1 cellular context compared by ENCODE assay signal in genomic region chr3:122572940-122573412, GRCh38.
TF ChIP-seq lines count a peak whose summit lies in the region.

No MANE protein-coding gene starts in this region.

TF ChIP-seq in HepG2, 621 proteins besides CTCF, POLR2A, EP300 and RAD21 (continued from another document and continues in another):
- TF ChIP-seq ZNF143 (CRISPR knock-in tag; IDR thresholded peaks at IDR 0.05) (no peak), CBX5 (CRISPR knock-in tag; IDR thresholded peaks at IDR 0.05; ENCODE audit: borderline replicate concordance) (no peak), ZBTB37 (CRISPR knock-in tag; IDR thresholded peaks at IDR 0.05) (no peak), SIN3A (IDR thresholded peaks at IDR 0.05; ENCODE audit: borderline replicate concordance, low read depth, low read length) (no peak), ZSCAN20 (CRISPR knock-in tag; IDR thresholded peaks at IDR 0.05; ENCODE audit: borderline replicate concordance) (no peak), MTA3 (CRISPR knock-in tag; IDR thresholded peaks at IDR 0.05) (no peak), TCF7L2 (IDR thresholded peaks at IDR 0.05; ENCODE audit: low read depth, low read length) (no peak), ZNF749 (CRISPR knock-in tag; IDR thresholded peaks at IDR 0.05; ENCODE audit: borderline replicate concordance) (no peak), ATF2 (CRISPR knock-in tag; IDR thresholded peaks at IDR 0.05) (peak; percentile 54; the same call in 1 of the 2 replicates), ZNF441 (CRISPR knock-in tag; IDR thresholded peaks at IDR 0.05; ENCODE audit: borderline replicate concordance) (no peak), ZHX2 (IDR thresholded peaks at IDR 0.05; ENCODE audit: low read depth) (no peak), ZHX2 (CRISPR knock-in tag; IDR thresholded peaks at IDR 0.05; ENCODE audit: borderline replicate concordance) (no peak), ZBTB14 (CRISPR knock-in tag; IDR thresholded peaks at IDR 0.05) (no peak), HHEX (CRISPR knock-in tag; IDR thresholded peaks at IDR 0.05) (no peak), TAF1 (CRISPR knock-in tag; IDR thresholded peaks at IDR 0.05) (no peak), REXO4 (CRISPR knock-in tag; IDR thresholded peaks at IDR 0.05; ENCODE audit: borderline replicate concordance) (no peak), MIXL1 (CRISPR knock-in tag; IDR thresholded peaks at IDR 0.05) (peak; percentile 43; the same call in 1 of the 2 replicates), HNRNPK (IDR thresholded peaks at IDR 0.05; ENCODE audit: low read depth, low read length, poor library complexity, severe bottlenecking) (no peak), NFYB (CRISPR knock-in tag; IDR thresholded peaks at IDR 0.05) (no peak), RXRB (CRISPR knock-in tag; IDR thresholded peaks at IDR 0.05; ENCODE audit: borderline replicate concordance) (peak; percentile 72), ZNF709 (CRISPR knock-in tag; IDR thresholded peaks at IDR 0.05) (0 out of 2 replicates have a peak, but pooled peaks have one; percentile 8), ZNF124 (CRISPR knock-in tag; IDR thresholded peaks at IDR 0.05) (0 out of 2 replicates have a peak, but pooled peaks have one; percentile 60), PRDM15 (CRISPR knock-in tag; IDR thresholded peaks at IDR 0.05) (no peak), POLR2G (IDR thresholded peaks at IDR 0.05; ENCODE audit: low read depth, low read length) (no peak), ZNF160 (CRISPR knock-in tag; IDR thresholded peaks at IDR 0.05) (no peak), AKAP8 (CRISPR knock-in tag; IDR thresholded peaks at IDR 0.05) (no peak), ZNF615 (CRISPR knock-in tag; IDR thresholded peaks at IDR 0.05; ENCODE audit: borderline replicate concordance) (no peak), ZMAT5 (CRISPR knock-in tag; IDR thresholded peaks at IDR 0.05; ENCODE audit: borderline replicate concordance, low read depth) (no peak), ZC3H4 (CRISPR knock-in tag; IDR thresholded peaks at IDR 0.05; ENCODE audit: borderline replicate concordance) (no peak), SMARCE1 (IDR thresholded peaks at IDR 0.05; ENCODE audit: borderline replicate concordance) (no peak), ZNF710 (CRISPR knock-in tag; IDR thresholded peaks at IDR 0.05; ENCODE audit: borderline replicate concordance) (no peak), ZNF274 (CRISPR knock-in tag; IDR thresholded peaks at IDR 0.05) (no peak), MED13 (CRISPR knock-in tag; IDR thresholded peaks at IDR 0.05) (no peak), THYN1 (CRISPR knock-in tag; IDR thresholded peaks at IDR 0.05; ENCODE audit: borderline replicate concordance, low read depth) (no peak), IRF1 (CRISPR knock-in tag; IDR thresholded peaks at IDR 0.05; ENCODE audit: low read depth) (no peak), ZFAT (CRISPR knock-in tag; conservative IDR thresholded peaks at IDR 0.05) (no peak), SETDB1 (CRISPR knock-in tag; IDR thresholded peaks at IDR 0.05; ENCODE audit: borderline replicate concordance) (no peak), MED8 (CRISPR knock-in tag; IDR thresholded peaks at IDR 0.05; ENCODE audit: insufficient replicate concordance) (no peak), ZBTB25 (CRISPR knock-in tag; IDR thresholded peaks at IDR 0.05) (no peak), ZMYM3 (CRISPR knock-in tag; IDR thresholded peaks at IDR 0.05) (no peak), SMAD3 (CRISPR knock-in tag; IDR thresholded peaks at IDR 0.05) (no peak), KMT2B (CRISPR knock-in tag; IDR thresholded peaks at IDR 0.05) (no peak), MYPOP (CRISPR knock-in tag; IDR thresholded peaks at IDR 0.05) (no peak), ZNF589 (CRISPR knock-in tag; conservative IDR thresholded peaks at IDR 0.05) (no peak), ZNF510 (CRISPR knock-in tag; IDR thresholded peaks at IDR 0.05; ENCODE audit: low read depth) (no peak), SNRNP70 (IDR thresholded peaks at IDR 0.05; ENCODE audit: low read depth, low read length) (no peak), MYNN (CRISPR knock-in tag; IDR thresholded peaks at IDR 0.05; ENCODE audit: low read depth) (no peak), ZNF570 (CRISPR knock-in tag; IDR thresholded peaks at IDR 0.05; ENCODE audit: borderline replicate concordance) (no peak), POGZ (CRISPR knock-in tag; IDR thresholded peaks at IDR 0.05) (peak; percentile 69), HDAC6 (IDR thresholded peaks at IDR 0.05; ENCODE audit: low read depth, low read length) (no peak)
